ENCODE assay signal across 26 cellular contexts in genomic region chr6:138331984-138332383, GRCh38. TPM values are rescaled to one million over a fixed set of nuclear protein-coding genes. Genes with fewer than 3 reads are reported as not detected.
"Had no signal": no experiment of that assay in that cellular context is flagged by ENCODE, and none has a peak within 500 bp of the region (broad histone marks: within the 10 kb centered on the region; RNA-seq: fewer than 3 reads in every experiment).

No MANE protein-coding gene starts in this region.

- H3K36me3 ChIP-seq: colonic mucosa, ovary had no signal

- DNase-seq: colonic mucosa; dermis blood vessel endothelial cell; erythroblast; heart right ventricle; hypothalamus; kidney glomerular epithelial cell; mammary epithelial cell; natural killer cell; nucleus accumbens; ovary; right cardiac atrium; stimulated activated CD4-positive, alpha-beta T cell treated with anti-CD3 and anti-CD28 coated beads, Interleukin-12 subunit alpha, Interleukin-12 subunit beta, amount 100 ng/mL, for 4 hours; stimulated activated naive CD4-positive, alpha-beta T cell; stomach; substantia nigra had no signal

- H3K27ac Mint-ChIP-seq: natural killer cell had no signal

- H3K4me3 Mint-ChIP-seq: natural killer cell, neural crest cell had no signal

- H3K4me1 Mint-ChIP-seq: natural killer cell, neural crest cell had no signal

- H3K9me3 ChIP-seq: colonic mucosa, heart right ventricle, ovary, stomach had no signal

- H3K9me3 Mint-ChIP-seq: natural killer cell, neural crest cell had no signal

- H3K4me3 ChIP-seq: colonic mucosa, heart right ventricle, ovary, stomach had no signal

- H3K27me3 ChIP-seq: colonic mucosa, heart right ventricle, ovary, stomach had no signal

- H3K27ac ChIP-seq: colonic mucosa, heart right ventricle, ovary, stomach had no signal

- H3K36me3 Mint-ChIP-seq: natural killer cell had no signal

- ATAC-seq: heart right ventricle, natural killer cell, right cardiac atrium had no signal

- H3K4me1 ChIP-seq: colonic mucosa, heart right ventricle, stomach had no signal

RNA-seq across cellular contexts. Expression of gene SMIM28, which starts 45.7 kb away (rescaled TPM):
- total RNA-seq: cerebellum, dermis blood vessel endothelial cell, endothelial cell of umbilical vein, frontal cortex, glomerular endothelial cell, heart right ventricle, lower leg skin, mammary epithelial cell, mucosa of gallbladder, myocyte, natural killer cell, neural crest cell, ovary, posterior vena cava, right cardiac atrium, stomach, urinary bladder had no signal
- polyA plus RNA-seq: endothelial cell of umbilical vein, heart right ventricle, mammary epithelial cell, ovary, right cardiac atrium, stomach, thymus, urinary bladder had no signal
